Comparison of ENCODE assay signal across 19 cellular contexts in genomic region chr7:64557601-64558322, GRCh38. TPM values are rescaled to one million over a fixed set of nuclear protein-coding genes. Genes with fewer than 3 reads are reported as not detected.
DNase-seq lines count a peak whose midpoint lies in the region; TF ChIP-seq lines count a peak whose summit lies in the region.
"Had no signal": no experiment of that assay in that cellular context is flagged by ENCODE, and none has a peak within 500 bp of the region (broad histone marks: within the 10 kb centered on the region; RNA-seq: fewer than 3 reads in every experiment).

No MANE protein-coding gene starts in this region.

- H3K27me3 Mint-ChIP-seq in activated naive CD8-positive, alpha-beta T cell, result no peaks in the 10 kb centered on the region
- no peaks in the 10 kb centered on the region for H3K27me3 Mint-ChIP-seq in activated naive CD8-positive, alpha-beta T cell treated with anti-CD3 and anti-CD28 coated beads for 36 hours
- H3K27me3 Mint-ChIP-seq: activated naive CD8-positive, alpha-beta T cell treated with anti-CD3 and anti-CD28 coated beads, Interleukin-2, amount 50 U/mL, for 24 hours; CD4-positive, CD25-positive, alpha-beta regulatory T cell had no signal

- TF ChIP-seq EP300 in esophagus muscularis mucosa (IDR thresholded peaks at IDR 0.05), result no peak

- H3K9me2 ChIP-seq in OCI-LY1 (ENCODE audit: low read depth, low read length), result no peaks in the 10 kb centered on the region

- no peaks in the 10 kb centered on the region for H3F3A ChIP-seq in OCI-LY1 (ENCODE audit: insufficient read depth, low read length)

- H3K79me2 ChIP-seq in OCI-LY1 (ENCODE audit: insufficient read depth, low read length), result peaks cover 71% of the 10 kb centered on the region
- H3K79me2 ChIP-seq: parathyroid adenoma had no signal

- TF ChIP-seq CTCF in OCI-LY1 (IDR thresholded peaks at IDR 0.05; ENCODE audit: low read length) (no peak), esophagus muscularis mucosa (IDR thresholded peaks at IDR 0.05) (no peak)

- WGBS in esophagus muscularis mucosa, result 85% methylated on average over 8 of the region's 8 CpGs

- H3K4me3 Mint-ChIP-seq in activated naive CD8-positive, alpha-beta T cell, result no peak overlapping the region
- no peak overlapping the region for H3K4me3 Mint-ChIP-seq in activated naive CD8-positive, alpha-beta T cell treated with anti-CD3 and anti-CD28 coated beads for 36 hours
- H3K4me3 Mint-ChIP-seq: activated naive CD8-positive, alpha-beta T cell treated with anti-CD3 and anti-CD28 coated beads, Interleukin-2, amount 50 U/mL, for 24 hours; activated T-cell treated with anti-CD3 and anti-CD28 coated beads, Interleukin-2, amount 50 U/mL, for 72 hours had no signal

- H4K20me1 ChIP-seq in OCI-LY1 (ENCODE audit: insufficient read depth, low read length), result no peaks in the 10 kb centered on the region

- no peak overlapping the region for H2AFZ ChIP-seq in OCI-LY1 (ENCODE audit: low read length)
- H2AFZ ChIP-seq: parathyroid adenoma had no signal

- H3K36me3 Mint-ChIP-seq in activated naive CD8-positive, alpha-beta T cell, result peaks cover 27% of the 10 kb centered on the region
- peaks cover 81% of the 10 kb centered on the region for H3K36me3 Mint-ChIP-seq in activated naive CD8-positive, alpha-beta T cell treated with anti-CD3 and anti-CD28 coated beads for 36 hours

- peaks cover 16% of the 10 kb centered on the region for H3K9me3 ChIP-seq in OCI-LY1 (ENCODE audit: low read length)
- no peaks in the 10 kb centered on the region for H3K9me3 ChIP-seq in esophagus muscularis mucosa

- H3K4me2 ChIP-seq in OCI-LY1 (ENCODE audit: low read length), result peak overlapping the region; percentile 44

- peaks cover 17% of the 10 kb centered on the region for H3K4me1 Mint-ChIP-seq in activated naive CD8-positive, alpha-beta T cell (ENCODE audit: low read depth)
- peaks cover 3% of the 10 kb centered on the region for H3K4me1 Mint-ChIP-seq in activated naive CD8-positive, alpha-beta T cell treated with anti-CD3 and anti-CD28 coated beads for 36 hours

- H3K4me1 ChIP-seq in OCI-LY1 (ENCODE audit: insufficient read depth, low read length, severe bottlenecking) (peaks cover 43% of the 10 kb centered on the region), esophagus muscularis mucosa (peaks cover 33 to 54% (median 49%) of the 10 kb centered on the region in 4 donors)
- H3K4me1 ChIP-seq: parathyroid adenoma had no signal

- H3K9me3 Mint-ChIP-seq in activated naive CD8-positive, alpha-beta T cell (ENCODE audit: low read depth), result peaks cover 6% of the 10 kb centered on the region
- peaks cover 33% of the 10 kb centered on the region for H3K9me3 Mint-ChIP-seq in activated naive CD8-positive, alpha-beta T cell treated with anti-CD3 and anti-CD28 coated beads for 36 hours

- TF ChIP-seq POLR2A in esophagus muscularis mucosa (IDR thresholded peaks at IDR 0.05; ENCODE audit: low read depth), result no peak

- H3K27ac ChIP-seq in OCI-LY1 (ENCODE audit: low read depth, low read length, poor library complexity, severe bottlenecking) (peak overlapping the region; percentile 92), esophagus muscularis mucosa (replicated peaks in 1 of 4) (peak overlapping the region in 3 of 4 donors; percentile 35 to 66 (median 64)), temporal lobe (ENCODE audit: low read depth, low read length) (peak overlapping the region; percentile 76)
- H3K27ac ChIP-seq: HL-60, parathyroid adenoma had no signal

- H3K36me3 ChIP-seq in OCI-LY1 (ENCODE audit: insufficient read depth, low read length) (peaks cover 70% of the 10 kb centered on the region), esophagus muscularis mucosa (no peaks in the 10 kb centered on the region)

- peak overlapping the region; percentile 19 for H3K4me3 ChIP-seq in OCI-LY1 (ENCODE audit: low read depth, low read length, poor library complexity, severe bottlenecking)
- H3K4me3 ChIP-seq in esophagus muscularis mucosa, result no peak overlapping the region
- H3K4me3 ChIP-seq: K562 had no signal

- DNase-seq in activated naive CD8-positive, alpha-beta T cell treated with anti-CD3 and anti-CD28 coated beads for 36 hours, result no peak
- DNase-seq in esophagus muscularis mucosa (ENCODE audit: extremely low spot score) (no peak), putamen (ENCODE audit: low spot score) (no peak)
- no peak for DNase-seq in stimulated activated CD8-positive, alpha-beta memory T cell treated with anti-CD3 and anti-CD28 coated beads, Interleukin-4, amount 100 ng/mL, for 48 hours
- no peak for DNase-seq in stimulated activated CD4-positive, alpha-beta T cell treated with anti-CD3 and anti-CD28 coated beads, Interleukin-2, amount 100 ng/mL, for 24 hours
- DNase-seq: activated CD4-positive, CD25-positive, alpha-beta regulatory T cell; activated naive CD8-positive, alpha-beta T cell treated with anti-CD3 and anti-CD28 coated beads, Interleukin-2, amount 50 U/mL, for 24 hours; activated T-cell treated with anti-CD3 and anti-CD28 coated beads, Interleukin-2, amount 50 U/mL, for 72 hours; CD4-positive, CD25-positive, alpha-beta regulatory T cell; cerebellar nuclear complex; left colon; NCI-H1092; NCI-H226 had no signal

- peak overlapping the region; percentile 29 for H3K27ac Mint-ChIP-seq in activated naive CD8-positive, alpha-beta T cell
- H3K27ac Mint-ChIP-seq in activated naive CD8-positive, alpha-beta T cell treated with anti-CD3 and anti-CD28 coated beads for 36 hours, result no peak overlapping the region
- H3K27ac Mint-ChIP-seq: activated naive CD8-positive, alpha-beta T cell treated with anti-CD3 and anti-CD28 coated beads, Interleukin-2, amount 50 U/mL, for 24 hours; activated T-cell treated with anti-CD3 and anti-CD28 coated beads, Interleukin-2, amount 50 U/mL, for 72 hours had no signal

- intact Hi-C loops in esophagus muscularis mucosa (cut with DNase I), result no loop called here

- H3K27me3 ChIP-seq in OCI-LY1 (ENCODE audit: insufficient read depth, low read length), result no peaks in the 10 kb centered on the region
- no peaks in the 10 kb centered on the region for H3K27me3 ChIP-seq in esophagus muscularis mucosa

- peak overlapping the region; percentile 13; the same call in 1 of the 2 replicates for H3K9ac ChIP-seq in OCI-LY1 (ENCODE audit: low read length)
- H3K9ac ChIP-seq: parathyroid adenoma had no signal

RNA-seq across cellular contexts. Expression of gene ZNF680, which starts 5.1 kb away (rescaled TPM):
- total RNA-seq in activated naive CD8-positive, alpha-beta T cell treated with anti-CD3 and anti-CD28 coated beads for 36 hours, result 1 to 10 TPM; 7.7 to 8.8 TPM
- total RNA-seq in esophagus muscularis mucosa, result 10 to 100 TPM in 2 of 4 donors, 1 to 10 TPM in 2; 6.1 to 16.2 (median 10.1) TPM
- 45.5 TPM for total RNA-seq in temporal lobe
